Comparison of ENCODE assay signal across 20 cellular contexts in the genomic region with DNA sequence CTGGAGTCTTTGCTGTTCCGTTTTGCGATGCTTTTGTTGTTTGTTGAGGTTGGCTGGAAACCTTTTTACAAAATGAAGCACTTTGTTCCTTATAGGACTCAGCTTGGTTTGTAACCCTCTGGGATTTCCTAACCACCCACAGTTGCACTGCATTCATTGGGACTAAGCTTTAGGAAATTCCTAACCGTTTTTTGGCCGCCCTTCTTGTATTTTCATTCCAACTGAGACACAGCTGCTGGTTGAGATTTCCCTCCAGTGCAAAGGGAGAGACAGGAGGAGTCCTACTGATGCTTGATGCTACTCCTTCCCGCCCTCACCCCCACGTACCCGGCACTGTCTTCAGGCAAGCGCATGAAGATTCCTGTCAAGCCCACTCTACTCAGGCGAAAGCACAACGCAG. TPM values are rescaled to one million over a fixed set of nuclear protein-coding genes. Genes with fewer than 3 reads are reported as not detected.
DNase-seq lines count a peak whose midpoint lies in the region; ATAC-seq and TF ChIP-seq lines count a peak whose summit lies in the region.
"Had no signal": no experiment of that assay in that cellular context is flagged by ENCODE, and none has a peak within 500 bp of the region (broad histone marks: within the 10 kb centered on the region; RNA-seq: fewer than 3 reads in every experiment).

No MANE protein-coding gene starts in this region.

- no peak for DNase-seq in Right ventricle myocardium superior
- DNase-seq in cardiac septum (ENCODE audit: low spot score): no peak
- DNase-seq in left cardiac atrium: no peak
- DNase-seq in substantia nigra (lab: John Stamatoyannopoulos, UW): no peak
- no peak for DNase-seq in 8988T
- DNase-seq in GM10266 (ENCODE audit: extremely low spot score): no peak
- no peak for DNase-seq in NCI-H82 treated with DMSO at 0.1 percent for 48 hours (lab: John Stamatoyannopoulos, UW; ENCODE audit: unreplicated experiment)
- DNase-seq: Calu3; CD8-positive, alpha-beta T cell; DMS79 treated with DMSO at 0.1 percent for 48 hours; GF-D8; GM23248; HCEC 1CT had no signal

- intact Hi-C loops in Right ventricle myocardium superior (cut with DNase I) (no loop called here), cardiac septum (cut with DNase I) (loop anchor here (5.0 kb wide), 1 partner anchor 96 kb away; no protein-coding TSS in a partner anchor), left cardiac atrium (cut with DNase I) (no loop called here)

- no peak for TF ChIP-seq CTCF in GM10266 (IDR thresholded peaks at IDR 0.05; ENCODE audit: control insufficient read depth, insufficient read depth, low read depth, missing control alignments)

- ATAC-seq in Right ventricle myocardium superior (ENCODE audit: poor library complexity): peak; percentile 9
- peak; percentile 38 to 56 for ATAC-seq in left cardiac atrium
- ATAC-seq: CD8-positive, alpha-beta T cell; GM12878 had no signal

- peak overlapping the region; percentile 58 for H3K27ac ChIP-seq in cingulate gyrus (ENCODE audit: low read depth, low read length)
- peak overlapping the region; percentile 53 for H3K27ac ChIP-seq in substantia nigra (ENCODE audit: low read depth, low read length, poor library complexity, severe bottlenecking)
- H3K27ac ChIP-seq: BLaER1 treated with 17β-estradiol and CSF1 and Interleukin-3, amounts not matched to agents 10 nM and 100 nM; GM23248; HL-60 had no signal

RNA-seq across cellular contexts. Expression of a gene that starts 6.2 kb away (rescaled TPM):
- 3.3 TPM for total RNA-seq in Right ventricle myocardium superior
- total RNA-seq in cardiac septum: 5.9 TPM
- total RNA-seq in left cardiac atrium: 1 to 10 TPM; 1.3 to 1.5 TPM
- total RNA-seq: A172; B cell; Calu3; CD8-positive, alpha-beta T cell; GM12878; GM23248; HT1080 had no signal

RNA-seq across cellular contexts. Expression of a gene that starts 32.9 kb away (rescaled TPM):
- total RNA-seq in Right ventricle myocardium superior: 54.5 TPM
- total RNA-seq in cardiac septum: 65.7 TPM
- 10 to 100 TPM; 71.1 to 79.4 TPM for total RNA-seq in left cardiac atrium
